ENCODE assay signal across 29 cellular contexts in the genomic region with DNA sequence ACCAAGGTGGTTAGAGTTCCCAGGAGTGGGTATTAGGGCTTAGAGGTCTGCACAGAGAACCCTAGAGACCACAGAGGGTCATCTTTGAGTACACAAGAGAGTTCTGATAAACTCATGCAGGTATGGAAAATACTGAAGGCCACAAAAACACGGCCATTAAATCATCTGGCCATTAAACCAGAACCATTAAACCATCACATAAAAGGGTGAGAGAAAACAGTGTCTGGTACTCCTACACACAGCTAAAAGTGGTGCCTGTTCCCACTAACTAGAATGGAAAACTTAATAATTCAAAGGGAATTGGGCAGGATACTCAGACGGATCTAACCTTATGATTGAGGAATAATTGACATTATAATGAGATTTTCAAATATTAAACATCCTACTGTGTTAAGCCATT.
"Had no signal": no experiment of that assay in that cellular context is flagged by ENCODE, and none has a peak within 500 bp of the region (broad histone marks: within the 10 kb centered on the region; RNA-seq: fewer than 3 reads in every experiment).

No MANE protein-coding gene starts in this region.

- ATAC-seq: activated CD4-positive, alpha-beta T cell treated with anti-CD3 and anti-CD28 coated beads for 36 hours; activated CD4-positive, CD25-positive, alpha-beta regulatory T cell treated with anti-CD3 and anti-CD28 coated beads, Interleukin-2, amount 50 U/mL, for 24 hours; activated CD8-positive, alpha-beta memory T cell treated with anti-CD3 and anti-CD28 coated beads, Interleukin-2, amount 10 ng/mL, durations not matched to agents 7 days and 5 days; activated CD8-positive, alpha-beta T cell treated with anti-CD3 and anti-CD28 coated beads, Interleukin-2, amount 10 ng/mL, durations not matched to agents 7 days and 5 days; body of pancreas had no signal

- H3K4me1 ChIP-seq: adrenal gland, body of pancreas, breast epithelium had no signal

- DNase-seq: activated B cell treated with CpG ODN at 0.5 μM for 24 hours; activated CD4-positive, alpha-beta memory T cell treated with anti-CD3 and anti-CD28 coated beads, Interleukin-2, amount 10 ng/mL, durations not matched to agents 7 days and 5 days; activated CD4-positive, alpha-beta T cell treated with anti-CD3 and anti-CD28 coated beads for 1 hour; activated CD4-positive, alpha-beta T cell treated with anti-CD3 and anti-CD28 coated beads for 36 hours; activated CD4-positive, alpha-beta T cell treated with anti-CD3 and anti-CD28 coated beads for 48 hours; activated CD4-positive, alpha-beta T cell treated with anti-CD3 and anti-CD28 coated beads, Interleukin-2, amount 10 ng/mL, durations not matched to agents 7 days and 5 days; activated CD4-positive, alpha-beta T cell treated with anti-CD3 and anti-CD28 coated beads, Interleukin-2, amount 50 U/mL, for 48 hours; activated CD8-positive, alpha-beta memory T cell treated with anti-CD3 and anti-CD28 coated beads for 24 hours; activated CD8-positive, alpha-beta memory T cell treated with anti-CD3 and anti-CD28 coated beads, Interleukin-2, amount 10 ng/mL, durations not matched to agents 7 days and 5 days; activated CD8-positive, alpha-beta memory T cell treated with anti-CD3 and anti-CD28 coated beads, Interleukin-2, amount 50 U/mL, for 48 hours; activated CD8-positive, alpha-beta T cell treated with anti-CD3 and anti-CD28 coated beads, Interleukin-2, amount 10 ng/mL, durations not matched to agents 7 days and 5 days; activated effector memory CD4-positive, alpha-beta T cell treated with Interleukin-2 at 50 U/mL for 16 hours; activated gamma-delta T cell; activated naive CD4-positive, alpha-beta T cell treated with anti-CD3 and anti-CD28 coated beads, Interleukin-2, amount 10 ng/mL, durations not matched to agents 7 days and 5 days; activated naive CD4-positive, alpha-beta T cell treated with Interleukin-2 at 50 U/mL for 16 hours; activated naive CD8-positive, alpha-beta T cell treated with anti-CD3 and anti-CD28 coated beads, Interleukin-2, amount 10 ng/mL, durations not matched to agents 7 days and 5 days; activated T-cell treated with anti-CD3 and anti-CD28 coated beads, Interleukin-2, amount 50 U/mL, for 24 hours; activated T-cell treated with anti-CD3 and anti-CD28 coated beads, Interleukin-2, amount 50 U/mL, for 48 hours; adrenal gland; amniotic stem cell; aorta; body of pancreas; brain microvascular endothelial cell; central memory CD4-positive, alpha-beta T cell; T-helper 1 cell; T-helper 2 cell; T-helper 9 cell had no signal

- H3K4me3 ChIP-seq: adrenal gland, body of pancreas, breast epithelium had no signal

- H3K9me3 ChIP-seq: adrenal gland, body of pancreas had no signal

- H3K27ac ChIP-seq: adrenal gland, body of pancreas, brain microvascular endothelial cell, breast epithelium had no signal

- H3K27me3 ChIP-seq: adrenal gland, body of pancreas, brain microvascular endothelial cell, breast epithelium had no signal

- H3K36me3 ChIP-seq: adrenal gland, brain microvascular endothelial cell, breast epithelium had no signal
